ENCODE assay signal across 8 cellular contexts in genomic region chr2:130372055-130372832, GRCh38. TPM values are rescaled to one million over a fixed set of nuclear protein-coding genes. Genes with fewer than 3 reads are reported as not detected.
DNase-seq lines count a peak whose midpoint lies in the region; ATAC-seq and TF ChIP-seq lines count a peak whose summit lies in the region.

No MANE protein-coding gene starts in this region.

- H3K79me2 ChIP-seq in Karpas-422 (ENCODE audit: low read length) (peaks cover 49% of the 10 kb centered on the region), SU-DHL-6 (ENCODE audit: insufficient read depth, low read length) (peaks cover 25% of the 10 kb centered on the region; the same call in 1 of the 2 replicates)

- H3K4me2 ChIP-seq in Karpas-422 (ENCODE audit: low read depth, low read length, poor library complexity, severe bottlenecking) (peak overlapping the region; percentile 91), SU-DHL-6 (ENCODE audit: low read depth, low read length, poor library complexity, severe bottlenecking) (peak overlapping the region; percentile 92)

- H3K9me3 Mint-ChIP-seq in progenitor cell of endocrine pancreas (ENCODE audit: low read depth) = no peaks in the 10 kb centered on the region

- peak; percentile 71 for DNase-seq in GF-D8 (lab: John Stamatoyannopoulos, UW)
- peak; percentile 96 for DNase-seq in Karpas-422
- DNase-seq in adipocyte (ENCODE audit: low read depth) = peak; percentile 96
- DNase-seq in left cardiac atrium = peak; percentile 93
- peak; percentile 95 for DNase-seq in progenitor cell of endocrine pancreas (ENCODE audit: low spot score, unreplicated experiment)

- under 1% methylated on average over 81 of the region's 81 CpGs for WGBS in urinary bladder

- peak overlapping the region; percentile 93 for H3K27ac ChIP-seq in Karpas-422 (ENCODE audit: low read length)
- peak overlapping the region; percentile 76 for H3K27ac ChIP-seq in SU-DHL-6 (ENCODE audit: low read depth, low read length)
- peak overlapping the region; percentile 84 for H3K27ac ChIP-seq in urinary bladder (ENCODE audit: low read depth)

- H2AFZ ChIP-seq in Karpas-422 (ENCODE audit: low read length) = no peak overlapping the region
- H2AFZ ChIP-seq in SU-DHL-6 (ENCODE audit: low read depth, low read length, severe bottlenecking) = peak overlapping the region; percentile 93

- H3K27me3 ChIP-seq in Karpas-422 (ENCODE audit: low read length) (no peaks in the 10 kb centered on the region), SU-DHL-6 (ENCODE audit: low read length) (no peaks in the 10 kb centered on the region), adipocyte (replicated peaks; ENCODE audit: control insufficient read depth, insufficient read depth, low read length) (no peaks in the 10 kb centered on the region)

- 0 out of 2 replicates have a peak, but pooled peaks cover 6% of the 10 kb centered on the region for H3F3A ChIP-seq in SU-DHL-6 (ENCODE audit: insufficient read depth)

- intact Hi-C loops in left cardiac atrium (cut with DNase I) = no loop called here

- peaks cover 12% of the 10 kb centered on the region for H3K4me1 Mint-ChIP-seq in progenitor cell of endocrine pancreas (ENCODE audit: low read depth)

- H4K20me1 ChIP-seq in Karpas-422 (ENCODE audit: insufficient read depth, low read depth, low read length) = no peaks in the 10 kb centered on the region
- no peaks in the 10 kb centered on the region for H4K20me1 ChIP-seq in SU-DHL-6 (ENCODE audit: low read depth, low read length)

- peak overlapping the region; percentile 84 for H3K4me3 Mint-ChIP-seq in progenitor cell of endocrine pancreas (ENCODE audit: low read depth)

- H3K9me3 ChIP-seq in Karpas-422 (ENCODE audit: low read length) = no peaks in the 10 kb centered on the region
- no peaks in the 10 kb centered on the region for H3K9me3 ChIP-seq in SU-DHL-6 (ENCODE audit: insufficient read depth, low read length)
- no peaks in the 10 kb centered on the region for H3K9me3 ChIP-seq in adipocyte (ENCODE audit: control insufficient read depth, low read length)

- H3K27me3 Mint-ChIP-seq in progenitor cell of endocrine pancreas = peaks cover 3% of the 10 kb centered on the region

- peak; percentile 78 for TF ChIP-seq CTCF in SU-DHL-6 (IDR thresholded peaks at IDR 0.05; ENCODE audit: insufficient read depth, low read length, poor library complexity, severe bottlenecking)
- peak; percentile 99 for TF ChIP-seq CTCF in progenitor cell of endocrine pancreas (IDR thresholded peaks at IDR 0.05; ENCODE audit: unreplicated experiment)

- H3K36me3 Mint-ChIP-seq in progenitor cell of endocrine pancreas (ENCODE audit: insufficient read depth) = peaks cover 9% of the 10 kb centered on the region

- ATAC-seq in GM21825 (IDR thresholded peaks at IDR 0.05; ENCODE audit: unreplicated experiment) = peak; percentile 68
- ATAC-seq in left cardiac atrium = peak; percentile 95 to 96

- H3K9me2 ChIP-seq in Karpas-422 (replicated peaks; ENCODE audit: insufficient read depth, low read length) (no peaks in the 10 kb centered on the region), SU-DHL-6 (replicated peaks; ENCODE audit: insufficient read depth, low read length) (no peaks in the 10 kb centered on the region)

- H3K4me3 ChIP-seq in Karpas-422 (ENCODE audit: low read length) = peak overlapping the region; percentile 91
- peak overlapping the region; percentile 99 for H3K4me3 ChIP-seq in SU-DHL-6 (ENCODE audit: insufficient read depth, low read length, poor library complexity, severe bottlenecking)
- peak overlapping the region; percentile 92 for H3K4me3 ChIP-seq in adipocyte (ENCODE audit: low read length)
- H3K4me3 ChIP-seq in urinary bladder (ENCODE audit: low read depth, low read length) = peak overlapping the region; percentile 84

- peak overlapping the region; percentile 98 for H3K9ac ChIP-seq in Karpas-422 (ENCODE audit: low read length)
- H3K9ac ChIP-seq in SU-DHL-6 (ENCODE audit: low read length) = peak overlapping the region; percentile 99
- H3K9ac ChIP-seq in adipocyte (ENCODE audit: low read length) = peak overlapping the region; percentile 95

- peaks cover 29% of the 10 kb centered on the region for H3K36me3 ChIP-seq in Karpas-422 (ENCODE audit: insufficient read depth, low read length)
- H3K36me3 ChIP-seq in SU-DHL-6 (ENCODE audit: low read length) = no peaks in the 10 kb centered on the region
- no peaks in the 10 kb centered on the region for H3K36me3 ChIP-seq in adipocyte (ENCODE audit: control insufficient read depth, insufficient read depth, low read length, severe bottlenecking)
- H3K36me3 ChIP-seq in urinary bladder (ENCODE audit: insufficient read depth) = no peaks in the 10 kb centered on the region

- H3K27ac Mint-ChIP-seq in progenitor cell of endocrine pancreas = peak overlapping the region; percentile 90

- H3K4me1 ChIP-seq in Karpas-422 (ENCODE audit: low read length) (peaks cover 83% of the 10 kb centered on the region), adipocyte (ENCODE audit: control insufficient read depth, insufficient read depth, low read length) (peaks cover 10% of the 10 kb centered on the region), urinary bladder (ENCODE audit: insufficient read depth) (no peaks in the 10 kb centered on the region)

RNA-seq across cellular contexts. Expression of gene PTPN18, which starts 16.4 kb away (rescaled TPM):
- total RNA-seq in Karpas-422 (2014; rRNA removed; shearing (Covaris generic); ENCODE audit: low replicate concordance) = 229 and 264 TPM in 2 replicates
- total RNA-seq in left cardiac atrium = 10 to 100 TPM; 24.2 to 28.0 TPM
- 47.5 and 50.0 TPM in 2 replicates for total RNA-seq in progenitor cell of endocrine pancreas
- total RNA-seq in urinary bladder = 28.6 TPM
- polyA plus RNA-seq in urinary bladder = 42.4 TPM

RNA-seq across cellular contexts. Expression of gene IMP4, which starts 29.5 kb away (rescaled TPM):
- 233 and 379 TPM in 2 replicates for total RNA-seq in Karpas-422 (2014; rRNA removed; shearing (Covaris generic); ENCODE audit: low replicate concordance)
- total RNA-seq in left cardiac atrium (10 to 100 TPM; 55.0 to 79.3 TPM), progenitor cell of endocrine pancreas (43.0 and 44.8 TPM in 2 replicates), urinary bladder (22.3 TPM)
- polyA plus RNA-seq in urinary bladder = 102 TPM

Comparison
In these comparisons a context has a peak if more than half of its experiments do, and no peak if none do; other contexts are left out.
1. Peak in every context shown above with its lines: DNase-seq, ATAC-seq, H3K4me3 ChIP-seq and H3K27ac ChIP-seq.